In genomic region chr2:231373184-231373583, GRCh38 we compare ENCODE assay signal across 1 cellular context.
TF ChIP-seq lines count a peak whose summit lies in the region.

No MANE protein-coding gene starts in this region.

TF ChIP-seq in IMR-90, 13 proteins besides CTCF, POLR2A, EP300 and RAD21 (continued from another document):
- no peak for TF ChIP-seq CHD1 (IDR thresholded peaks at IDR 0.05; ENCODE audit: low read depth, low read length)
